Comparison of ENCODE assay signal across 9 cellular contexts in the genomic region with DNA sequence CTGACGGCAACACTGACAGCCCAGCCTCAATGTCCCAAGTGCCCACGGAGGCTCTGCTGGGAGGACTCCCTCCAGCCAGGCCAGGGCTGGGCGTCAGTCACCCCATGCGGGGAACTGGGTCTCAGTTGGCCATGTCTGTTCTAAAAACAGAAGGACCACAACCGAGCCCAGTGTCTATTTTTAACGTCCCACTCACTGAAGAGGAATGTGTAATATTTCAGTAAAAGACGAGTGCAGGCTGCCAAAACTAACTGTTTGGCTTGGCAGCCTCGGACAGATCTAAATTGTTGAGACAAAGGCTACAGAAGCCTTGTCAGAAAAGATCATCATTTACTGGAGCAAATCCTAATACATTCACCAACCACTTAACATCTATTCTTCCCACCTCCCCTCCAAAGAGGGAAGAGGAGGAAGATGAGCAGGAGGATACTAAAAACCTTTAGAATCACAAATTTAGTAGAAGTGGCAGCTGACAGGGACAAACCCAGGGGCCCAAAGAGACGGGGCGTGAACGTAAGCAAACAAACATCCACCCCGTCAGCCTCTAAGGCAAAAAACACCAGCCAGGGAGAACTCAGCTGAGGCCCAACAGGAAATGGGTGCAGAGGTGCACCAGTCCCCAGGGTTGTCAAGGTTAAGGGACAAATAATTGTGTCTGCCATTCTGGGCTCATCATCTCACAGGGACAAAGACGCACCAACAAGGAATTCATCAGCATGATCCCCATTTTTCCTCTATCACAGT. TPM values are rescaled to one million over a fixed set of nuclear protein-coding genes. Genes with fewer than 3 reads are reported as not detected.
DNase-seq lines count a peak whose midpoint lies in the region; ATAC-seq and TF ChIP-seq lines count a peak whose summit lies in the region.
"Had no signal": no experiment of that assay in that cellular context is flagged by ENCODE, and none has a peak within 500 bp of the region (broad histone marks: within the 10 kb centered on the region; RNA-seq: fewer than 3 reads in every experiment).

No MANE protein-coding gene starts in this region.

- POLR2A ChIA-PET in CD4-positive, alpha-beta T cell (lab: Charles Lee): no interaction called here

- H3K4me3 Mint-ChIP-seq in stimulated activated effector memory CD8-positive, alpha-beta T cell treated with anti-CD3 and anti-CD28 coated beads, Interleukin-12 subunit alpha, Interleukin-12 subunit beta, amount 100 ng/mL, for 72 hours: no peak overlapping the region
- no peak overlapping the region for H3K4me3 Mint-ChIP-seq in CD4-positive, alpha-beta T cell

- no peaks in the 10 kb centered on the region for H3K9me2 ChIP-seq in hepatocyte (replicated peaks; ENCODE audit: insufficient read depth)

- H3K27ac Mint-ChIP-seq in stimulated activated effector memory CD8-positive, alpha-beta T cell treated with anti-CD3 and anti-CD28 coated beads, Interleukin-12 subunit alpha, Interleukin-12 subunit beta, amount 100 ng/mL, for 72 hours: peak overlapping the region; percentile 21
- H3K27ac Mint-ChIP-seq in CD4-positive, alpha-beta T cell: no peak overlapping the region

- no peak overlapping the region for H3K4me3 ChIP-seq in hepatocyte

- no peaks in the 10 kb centered on the region for H3K27me3 ChIP-seq in hepatocyte
- H3K27me3 ChIP-seq in CD4-positive, alpha-beta T cell (ENCODE audit: control insufficient read depth, insufficient read depth, low read length): no peaks in the 10 kb centered on the region

- 63% methylated on average over 13 of the region's 13 CpGs for WGBS in hepatocyte (ENCODE audit: low lambda C conversion rate, missing lambda C conversion rate)

- H3K4me2 ChIP-seq in hepatocyte: peak overlapping the region; percentile 7

- H3K79me2 ChIP-seq in hepatocyte: peaks cover 17% of the 10 kb centered on the region

- no peaks in the 10 kb centered on the region for H3K9me3 ChIP-seq in hepatocyte (ENCODE audit: low read depth)
- no peaks in the 10 kb centered on the region for H3K9me3 ChIP-seq in CD4-positive, alpha-beta T cell (ENCODE audit: control insufficient read depth, low read length)

- TF ChIP-seq CTCF in hepatocyte (IDR thresholded peaks at IDR 0.05; ENCODE audit: poor library complexity): no peak
- no peak for TF ChIP-seq CTCF in CD4-positive, alpha-beta T cell (IDR thresholded peaks at IDR 0.05)

- H3K27ac ChIP-seq in hepatocyte: peak overlapping the region; percentile 8
- H3K27ac ChIP-seq in CD4-positive, alpha-beta T cell (ENCODE audit: low read depth, low read length): no peak overlapping the region

- H3K27me3 Mint-ChIP-seq in CD4-positive, alpha-beta T cell: no peaks in the 10 kb centered on the region

- no peaks in the 10 kb centered on the region for H3K36me3 Mint-ChIP-seq in stimulated activated effector memory CD8-positive, alpha-beta T cell treated with anti-CD3 and anti-CD28 coated beads, Interleukin-12 subunit alpha, Interleukin-12 subunit beta, amount 100 ng/mL, for 72 hours
- peaks cover 15% of the 10 kb centered on the region for H3K36me3 Mint-ChIP-seq in CD4-positive, alpha-beta T cell (ENCODE audit: low read depth)

- peak; percentile 90 for DNase-seq in HCEC 1CT
- DNase-seq in astrocyte of the hippocampus (ENCODE audit: low read depth, low spot score): peak; percentile 97
- DNase-seq in hepatocyte (ENCODE audit: low spot score): peak; percentile 35
- no peak for DNase-seq in stimulated activated effector memory CD8-positive, alpha-beta T cell treated with anti-CD3 and anti-CD28 coated beads, Interleukin-12 subunit alpha, Interleukin-12 subunit beta, amount 100 ng/mL, for 72 hours (ENCODE audit: low spot score in 2 of 2)
- no peak for DNase-seq in stimulated activated CD4-positive, alpha-beta T cell treated with anti-CD3 and anti-CD28 coated beads, Interleukin-4, amount 100 ng/mL, for 24 hours
- DNase-seq in CD4-positive, alpha-beta T cell: no peak
- DNase-seq: NCI-H1105 had no signal

- no peaks in the 10 kb centered on the region for H3K36me3 ChIP-seq in hepatocyte (replicated peaks; ENCODE audit: insufficient read depth, low read depth)

- CTCF ChIA-PET in CD4-positive, alpha-beta T cell (lab: Charles Lee): no interaction called here

- H3K9me3 Mint-ChIP-seq in stimulated activated effector memory CD8-positive, alpha-beta T cell treated with anti-CD3 and anti-CD28 coated beads, Interleukin-12 subunit alpha, Interleukin-12 subunit beta, amount 100 ng/mL, for 72 hours: no peaks in the 10 kb centered on the region
- H3K9me3 Mint-ChIP-seq in CD4-positive, alpha-beta T cell: no peaks in the 10 kb centered on the region

- H3K4me1 ChIP-seq in hepatocyte (ENCODE audit: insufficient read depth): peaks cover 10% of the 10 kb centered on the region

- H3K4me1 Mint-ChIP-seq in stimulated activated effector memory CD8-positive, alpha-beta T cell treated with anti-CD3 and anti-CD28 coated beads, Interleukin-12 subunit alpha, Interleukin-12 subunit beta, amount 100 ng/mL, for 72 hours: no peaks in the 10 kb centered on the region
- H3K4me1 Mint-ChIP-seq in CD4-positive, alpha-beta T cell (ENCODE audit: low read depth): no peaks in the 10 kb centered on the region

- no peaks in the 10 kb centered on the region for H4K20me1 ChIP-seq in hepatocyte (ENCODE audit: insufficient read depth, poor library complexity, severe bottlenecking)

- ATAC-seq in stimulated activated effector memory CD8-positive, alpha-beta T cell treated with anti-CD3 and anti-CD28 coated beads, Interleukin-12 subunit alpha, Interleukin-12 subunit beta, amount 100 ng/mL, for 72 hours: no peak
- ATAC-seq in HG02678 (IDR thresholded peaks at IDR 0.05; ENCODE audit: unreplicated experiment) (no peak), GM18519 (IDR thresholded peaks at IDR 0.05; ENCODE audit: low FRiP score, unreplicated experiment) (no peak)
- ATAC-seq in CD4-positive, alpha-beta T cell (ENCODE audit: poor library complexity): no peak

- H2AFZ ChIP-seq in hepatocyte: no peak overlapping the region

- intact Hi-C loops in CD4-positive, alpha-beta T cell (cut with DNase I, micrococcal nuclease): no loop called here

RNA-seq across cellular contexts. Expression of gene C1orf198, which starts 18.7 kb away (rescaled TPM):
- 54.1 and 56.9 TPM in 2 replicates for total RNA-seq in hepatocyte
- polyA plus RNA-seq in hepatocyte: 41.4 and 50.1 TPM in 2 replicates
- 1 to 10 TPM; 2.2 TPM for total RNA-seq in CD4-positive, alpha-beta T cell

Comparison
In these comparisons a context has a peak if more than half of its experiments do, and no peak if none do; other contexts are left out.
1. DNase-seq: peak in HCEC 1CT (single experiment), astrocyte of the hippocampus (single experiment) and hepatocyte (single experiment); none in stimulated activated effector memory CD8-positive, alpha-beta T cell treated with anti-CD3 and anti-CD28 coated beads, Interleukin-12 subunit alpha, Interleukin-12 subunit beta, amount 100 ng/mL, for 72 hours (0 of 2), stimulated activated CD4-positive, alpha-beta T cell treated with anti-CD3 and anti-CD28 coated beads, Interleukin-4, amount 100 ng/mL, for 24 hours (single experiment) and CD4-positive, alpha-beta T cell (0 of 10).
2. RNA of gene C1orf198, which starts 18.7 kb away (total RNA-seq): 54.1 to 56.9 TPM in hepatocyte; 2.2 TPM in CD4-positive, alpha-beta T cell; every median in the first group is over 10 times any median in the second.